ENCODE assay signal across 1 cellular context in genomic region chr7:140697447-140698143, GRCh38.
TF ChIP-seq lines count a peak whose summit lies in the region.

No MANE protein-coding gene starts in this region.

TF ChIP-seq in K562, 482 proteins besides CTCF, POLR2A, EP300 and RAD21 (continues in another document):
- TF ChIP-seq SRF (CRISPR knock-in tag; IDR thresholded peaks at IDR 0.05) (peak in 1 of 2 experiments; percentile 22; a peak in 1 of 4 replicates), ZNF24 (IDR thresholded peaks at IDR 0.05) (no peak), GABPB1 (CRISPR knock-in tag; IDR thresholded peaks at IDR 0.05) (no peak), ZMIZ1 (IDR thresholded peaks at IDR 0.05; ENCODE audit: low read depth in 2 of 2, low read length in 2 of 2) (no peak), ZNF3 (CRISPR knock-in tag; IDR thresholded peaks at IDR 0.05) (no peak), BCOR (IDR thresholded peaks at IDR 0.05) (peak; percentile 60), GTF2B (IDR thresholded peaks at IDR 0.05; ENCODE audit: extremely low read depth, insufficient read length) (no peak), ZNF408 (CRISPR knock-in tag; IDR thresholded peaks at IDR 0.05; ENCODE audit: low read depth) (no peak), PHB2 (IDR thresholded peaks at IDR 0.05; ENCODE audit: low read depth) (no peak), FOXK1 (CRISPR knock-in tag; IDR thresholded peaks at IDR 0.05; ENCODE audit: borderline replicate concordance) (no peak), CBX1 (IDR thresholded peaks at IDR 0.05; ENCODE audit: low read depth) (no peak), POLR2B (IDR thresholded peaks at IDR 0.05; ENCODE audit: low read depth, partially characterized antibody) (peak; percentile 11), ZEB2 (IDR thresholded peaks at IDR 0.05) (0 out of 2 replicates have a peak, but pooled peaks have one; percentile 15), ZBTB26 (CRISPR knock-in tag; IDR thresholded peaks at IDR 0.05) (0 out of 2 replicates have a peak, but pooled peaks have one; percentile 44), ZBTB9 (CRISPR knock-in tag; IDR thresholded peaks at IDR 0.05) (no peak), ARID1B (IDR thresholded peaks at IDR 0.05) (no peak), ZNF449 (CRISPR knock-in tag; IDR thresholded peaks at IDR 0.05) (no peak), ERF (CRISPR knock-in tag; IDR thresholded peaks at IDR 0.05) (peak; percentile 33; the same call in 1 of the 2 replicates), PML (IDR thresholded peaks at IDR 0.05; ENCODE audit: low read length) (no peak), THRA (IDR thresholded peaks at IDR 0.05) (no peak), ELF1 (tag; IDR thresholded peaks at IDR 0.05) (no peak; the same call in 1 of the 2 replicates), RBM39 (optimal IDR thresholded peaks at IDR 0.05; ENCODE audit: low read depth, low read length) (no peak), ZNF395 (CRISPR knock-in tag; IDR thresholded peaks at IDR 0.05) (no peak), NEUROD1 (IDR thresholded peaks at IDR 0.05; ENCODE audit: borderline replicate concordance, low read depth, low read length, partially characterized antibody) (no peak), IRF2 (CRISPR knock-in tag; IDR thresholded peaks at IDR 0.05) (no peak), SREBF1 (IDR thresholded peaks at IDR 0.05; ENCODE audit: borderline replicate concordance, low read depth, low read length) (no peak), ZNF407 (IDR thresholded peaks at IDR 0.05; ENCODE audit: low read depth) (0 out of 2 replicates have a peak, but pooled peaks have one; percentile 28), HLTF (IDR thresholded peaks at IDR 0.05) (peak; percentile 20; the same call in 1 of the 2 replicates), TSC22D4 (tag; IDR thresholded peaks at IDR 0.05) (no peak), ZNF655 (CRISPR knock-in tag; IDR thresholded peaks at IDR 0.05) (no peak), RBM17 (IDR thresholded peaks at IDR 0.05; ENCODE audit: borderline replicate concordance, low read depth, low read length) (no peak)
